In the genomic region with DNA sequence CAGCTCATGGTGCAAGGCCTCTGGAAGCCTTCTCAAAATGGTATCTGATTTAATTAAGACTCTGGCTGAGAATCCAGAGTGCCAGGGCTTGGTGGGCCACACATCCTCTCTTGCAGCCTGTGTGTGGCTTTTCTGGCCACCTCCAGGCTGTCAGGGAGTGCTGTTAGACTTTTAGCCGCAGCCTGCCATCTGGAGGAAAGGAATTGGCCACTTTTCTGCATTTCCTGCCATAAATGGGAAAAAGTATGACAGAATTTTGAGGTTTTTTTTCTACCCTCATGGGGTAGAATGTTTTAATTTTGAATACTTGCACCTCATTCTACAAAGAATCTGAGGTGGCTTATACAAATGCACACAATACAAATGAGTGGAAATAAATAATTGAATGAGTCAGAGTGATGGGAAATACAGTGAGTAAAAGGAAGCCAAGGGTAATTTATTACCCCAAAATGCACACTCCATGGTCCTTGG, we compare ENCODE assay signal across 17 cellular contexts.
A peak's percentile ranks its signal among the peaks of the same experiment; 100 is the strongest.
DNase-seq lines count a peak whose midpoint lies in the region; ATAC-seq and TF ChIP-seq lines count a peak whose summit lies in the region.
"Had no signal": no experiment of that assay in that cellular context is flagged by ENCODE, and none has a peak within 500 bp of the region (broad histone marks: within the 10 kb centered on the region; RNA-seq: fewer than 3 reads in every experiment).

No MANE protein-coding gene starts in this region.

- no peaks in the 10 kb centered on the region for H3K36me3 ChIP-seq in right atrium auricular region
- H3K36me3 ChIP-seq: HAP-1 had no signal

- no peaks in the 10 kb centered on the region for H3K9me3 ChIP-seq in right atrium auricular region
- H3K9me3 ChIP-seq: body of pancreas, HAP-1 had no signal

- TF ChIP-seq CTCF in right atrium auricular region (IDR thresholded peaks at IDR 0.05) (peak in 1 of 2 donors; percentile 24), fibroblast of pulmonary artery (IDR thresholded peaks at IDR 0.05; ENCODE audit: low read length, missing control alignments) (peak; percentile 15)

- peak; percentile 26 for ATAC-seq in Right ventricle myocardium superior (ENCODE audit: poor library complexity)
- ATAC-seq in GM21390 (IDR thresholded peaks at IDR 0.05; ENCODE audit: unreplicated experiment) = no peak
- ATAC-seq: activated T-helper 17 cell treated with anti-CD3 and anti-CD28 coated beads, Interleukin-2, amount 50 U/mL, for 72 hours; body of pancreas had no signal

- no peak overlapping the region for H3K27ac ChIP-seq in right atrium auricular region
- H3K27ac ChIP-seq: body of pancreas, parathyroid adenoma had no signal

- H3K4me3 ChIP-seq in right atrium auricular region (no peak overlapping the region), fibroblast of pulmonary artery (replicated peaks; ENCODE audit: low read depth, low read length) (no peak overlapping the region)
- H3K4me3 ChIP-seq: body of pancreas, HAP-1 had no signal

- H3K4me1 ChIP-seq in right atrium auricular region = peaks cover 0 to 2% of the 10 kb centered on the region in 2 donors
- H3K4me1 ChIP-seq: body of pancreas, HAP-1, parathyroid adenoma had no signal

- no peaks in the 10 kb centered on the region for H3K27me3 ChIP-seq in right atrium auricular region
- H3K27me3 ChIP-seq: body of pancreas had no signal

- DNase-seq in Right ventricle myocardium superior (no peak), right atrium auricular region (ENCODE audit: low spot score) (no peak), RPMI7951 (ENCODE audit: low read depth) (peak; percentile 68), fibroblast of pulmonary artery (ENCODE audit: low read depth) (peak; percentile 33), stromal cell of bone marrow (ENCODE audit: low read depth) (peak; percentile 38), middle frontal gyrus (ENCODE audit: extremely low spot score, low spot score) (no peak), COR-L47 (lab: John Stamatoyannopoulos, UW) (no peak)
- DNase-seq: activated CD4-positive, alpha-beta T cell treated with anti-CD3 and anti-CD28 coated beads, Interleukin-2, amount 50 U/mL, for 4 hours; body of pancreas; DND-41; NCI-H1105 treated with DMSO at 0.1 percent for 48 hours; NCI-H510A; RPMI8226 had no signal

- intact Hi-C loops in Right ventricle myocardium superior (cut with DNase I) = no loop called here

Comparison
In these comparisons a context has a peak if more than half of its experiments do, and no peak if none do; other contexts are left out.
1. DNase-seq: peak in RPMI7951 (single experiment), fibroblast of pulmonary artery (single experiment) and stromal cell of bone marrow (single experiment); none in Right ventricle myocardium superior (single experiment), right atrium auricular region (single experiment), middle frontal gyrus (single experiment) and COR-L47 (single experiment).